In the genomic region with DNA sequence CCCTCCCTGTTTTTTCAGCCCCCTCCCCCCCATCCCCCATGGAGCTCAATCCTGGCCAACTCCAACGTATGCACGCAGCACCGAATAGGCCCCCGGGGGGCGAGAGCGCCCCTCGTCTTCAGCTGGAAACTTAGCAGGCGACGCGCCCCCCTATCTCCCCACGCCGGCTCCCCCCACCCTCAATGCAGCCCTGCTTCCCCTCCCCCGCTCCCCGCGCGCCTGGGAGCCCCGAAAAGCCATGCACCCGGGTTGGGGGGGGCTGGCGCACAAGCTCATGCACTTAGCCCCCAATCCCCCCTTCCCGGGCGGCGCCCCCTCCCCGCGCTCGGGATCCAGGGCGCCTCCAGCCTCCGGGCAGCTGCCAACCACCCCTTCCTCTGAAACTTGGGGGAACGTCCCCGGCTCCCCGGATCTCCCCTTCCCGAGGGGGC, we compare ENCODE assay signal across 8 cellular contexts. TPM values are rescaled to one million over a fixed set of nuclear protein-coding genes. Genes with fewer than 3 reads are reported as not detected.
DNase-seq lines count a peak whose midpoint lies in the region; ATAC-seq and TF ChIP-seq lines count a peak whose summit lies in the region.

No MANE protein-coding gene starts in this region.

- POLR2A ChIA-PET in HCT116 (lab: Charles Lee) = no interaction called here

- H3K27me3 ChIP-seq in HCT116 (ENCODE audit: insufficient read depth, low read length) = no peaks in the 10 kb centered on the region
- H3K27me3 ChIP-seq in psoas muscle (ENCODE audit: insufficient read depth in 3 of 3, low read length in 2 of 3) = no peaks in the 10 kb centered on the region

- H3K9me3 ChIP-seq in HCT116 (ENCODE audit: control insufficient read depth in 1 of 2, insufficient read depth in 1 of 2, low read depth in 1 of 2, low read length in 2 of 2) (no peaks in the 10 kb centered on the region), psoas muscle (no peaks in the 10 kb centered on the region)

- H3K4me1 ChIP-seq in HCT116 (ENCODE audit: control insufficient read depth in 1 of 2, insufficient read depth in 2 of 2, low read length in 2 of 2) (peaks cover 29 to 40% of the 10 kb centered on the region in 2 experiments), psoas muscle (peaks cover 30% of the 10 kb centered on the region)

- ATAC-seq in HCT116 (no peak), psoas muscle (no peak), HG02588 (IDR thresholded peaks at IDR 0.05; ENCODE audit: unreplicated experiment) (no peak), HG02642 (IDR thresholded peaks at IDR 0.05; ENCODE audit: poor library complexity, unreplicated experiment) (no peak)

- no peak overlapping the region for H2AFZ ChIP-seq in HCT116 (ENCODE audit: low read depth, low read length, poor library complexity, severe bottlenecking)

- H3K4me3 ChIP-seq in HCT116 (replicated peaks in 1 of 2; ENCODE audit: low read depth in 1 of 2, low read length in 2 of 2) (peak overlapping the region; percentile 75 to 82), foreskin fibroblast (ENCODE audit: low read depth in 1 of 2, low read length in 2 of 2) (peak overlapping the region; percentile 66 to 81), psoas muscle (peak overlapping the region; percentile 87)

- RAD21 ChIA-PET in HCT116 (lab: Charles Lee; ENCODE audit: low non-redundant PET in 1 of 2, low total read pairs in 2 of 2, uncharacterized antibody in 2 of 2, unreplicated experiment in 2 of 2) = no interaction called here

- TF ChIP-seq CTCF in HCT116 (IDR thresholded peaks at IDR 0.05 in 2 of 3, conservative IDR thresholded peaks at IDR 0.05 in 1 of 3; ENCODE audit: borderline replicate concordance in 1 of 3, insufficient read depth in 1 of 3, low read depth in 2 of 3, low read length in 2 of 3) (no peak), foreskin fibroblast (IDR thresholded peaks at IDR 0.05; ENCODE audit: low read depth, low read length) (no peak), psoas muscle (IDR thresholded peaks at IDR 0.05) (no peak)

- 0 to 2% (median 1%) methylated on average over 20 to 31 of the region's 31 CpGs for WGBS in psoas muscle, 3 donors

- peaks cover 7% of the 10 kb centered on the region; the same call in 1 of the 2 replicates for H4K20me1 ChIP-seq in HCT116 (ENCODE audit: insufficient read depth)

- H3K27ac ChIP-seq in HCT116 (ENCODE audit: low read depth, low read length) (peak overlapping the region; percentile 78), psoas muscle (peak overlapping the region; percentile 86)

- TF ChIP-seq POLR2A in HCT116 (IDR thresholded peaks at IDR 0.05; ENCODE audit: borderline replicate concordance, extremely low read depth, insufficient read depth, insufficient read length) = no peak

- H3K9ac ChIP-seq in HCT116 (ENCODE audit: low read length) = peak overlapping the region; percentile 91

- peaks cover 40% of the 10 kb centered on the region for H3K79me2 ChIP-seq in HCT116 (ENCODE audit: insufficient read depth, low read length)

- DNase-seq in HCT116 (ENCODE audit: low read depth, low spot score) (no peak), foreskin fibroblast (no peak), psoas muscle (peak; percentile 67 to 81), NCI-H774 (lab: John Stamatoyannopoulos, UW) (no peak), AG20443 (ENCODE audit: low spot score) (no peak)
- DNase-seq in activated CD8-positive, alpha-beta memory T cell treated with anti-CD3 and anti-CD28 coated beads, Interleukin-2, amount 50 U/mL, for 4 hours = peak; percentile 70

- H3K36me3 ChIP-seq in HCT116 (ENCODE audit: control insufficient read depth in 1 of 2, insufficient read depth in 2 of 2, low read length in 2 of 2) (peaks cover 0 to 11% of the 10 kb centered on the region in 2 experiments; a peak in 1 of 4 replicates), psoas muscle (ENCODE audit: insufficient read depth in 1 of 2, low read depth in 1 of 2) (no peaks in the 10 kb centered on the region)

- TF ChIP-seq RAD21 in HCT116 (IDR thresholded peaks at IDR 0.05; ENCODE audit: low read depth) = no peak

- no peaks in the 10 kb centered on the region for H3K9me2 ChIP-seq in HCT116 (ENCODE audit: insufficient read depth)

- CTCF ChIA-PET in HCT116 (lab: Charles Lee) = no interaction called here

- BruUV-seq in HCT116 (replicated peaks; lab: Mats Ljungman, UMichigan) = no TSS peak

- intact Hi-C loops in HCT116 (cut with micrococcal nuclease) = loop anchor here (5.0 to 10.0 kb wide), 3 partner anchors 69 to 361 kb away; partner anchors contain the start of genes ANKRD24, PIP5K1C, SIRT6 and TJP3
- intact Hi-C loops in psoas muscle (cut with DNase I) = loop anchor here (5.0 kb wide), 2 partner anchors 46 to 56 kb away; partner anchors contain the start of gene MAP2K2 (in 1 of the 2)

- peak overlapping the region; percentile 89 for H3K4me2 ChIP-seq in HCT116 (ENCODE audit: low read length)

TF ChIP-seq in HCT116, 20 proteins besides CTCF, POLR2A, EP300 and RAD21 (continues in another document):
- no peak for TF ChIP-seq ZNF274 (IDR thresholded peaks at IDR 0.05; ENCODE audit: low read depth, low read length)
- no peak for TF ChIP-seq FOSL1 (IDR thresholded peaks at IDR 0.05; ENCODE audit: low read depth)
- no peak for TF ChIP-seq SP1 (IDR thresholded peaks at IDR 0.05; ENCODE audit: low read depth)
- no peak for TF ChIP-seq EZH2 (IDR thresholded peaks at IDR 0.05)
- TF ChIP-seq CEBPB (IDR thresholded peaks at IDR 0.05; ENCODE audit: low read depth) = no peak
- TF ChIP-seq YY1 (IDR thresholded peaks at IDR 0.05; ENCODE audit: extremely low read depth, insufficient replicate concordance, low read depth, low read length) = no peak
- TF ChIP-seq ZFX (IDR thresholded peaks at IDR 0.05) = no peak
- TF ChIP-seq POLR2AphosphoS5 (IDR thresholded peaks at IDR 0.05; ENCODE audit: low read depth, low read length) = no peak; the same call in 1 of the 2 replicates
- TF ChIP-seq MAX (IDR thresholded peaks at IDR 0.05) = no peak
- TF ChIP-seq, protein P1, sequence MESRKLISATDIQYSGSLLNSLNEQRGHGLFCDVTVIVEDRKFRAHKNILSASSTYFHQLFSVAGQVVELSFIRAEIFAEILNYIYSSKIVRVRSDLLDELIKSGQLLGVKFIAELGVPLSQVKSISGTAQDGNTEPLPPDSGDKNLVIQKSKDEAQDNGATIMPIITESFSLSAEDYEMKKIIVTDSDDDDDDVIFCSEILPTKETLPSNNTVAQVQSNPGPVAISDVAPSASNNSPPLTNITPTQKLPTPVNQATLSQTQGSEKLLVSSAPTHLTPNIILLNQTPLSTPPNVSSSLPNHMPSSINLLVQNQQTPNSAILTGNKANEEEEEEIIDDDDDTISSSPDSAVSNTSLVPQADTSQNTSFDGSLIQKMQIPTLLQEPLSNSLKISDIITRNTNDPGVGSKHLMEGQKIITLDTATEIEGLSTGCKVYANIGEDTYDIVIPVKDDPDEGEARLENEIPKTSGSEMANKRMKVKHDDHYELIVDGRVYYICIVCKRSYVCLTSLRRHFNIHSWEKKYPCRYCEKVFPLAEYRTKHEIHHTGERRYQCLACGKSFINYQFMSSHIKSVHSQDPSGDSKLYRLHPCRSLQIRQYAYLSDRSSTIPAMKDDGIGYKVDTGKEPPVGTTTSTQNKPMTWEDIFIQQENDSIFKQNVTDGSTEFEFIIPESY (IDR thresholded peaks at IDR 0.05; ENCODE audit: extremely low read depth, insufficient replicate concordance, low read length) = no peak
- no peak for TF ChIP-seq SIN3A (IDR thresholded peaks at IDR 0.05; ENCODE audit: low read depth)
- TF ChIP-seq ELF1 (IDR thresholded peaks at IDR 0.05; ENCODE audit: borderline replicate concordance, low read depth) = no peak
- TF ChIP-seq TCF7L2 (IDR thresholded peaks at IDR 0.05; ENCODE audit: borderline replicate concordance, extremely low read depth, insufficient read depth, insufficient read length) = no peak
- TF ChIP-seq CBX3 (IDR thresholded peaks at IDR 0.05; ENCODE audit: low read depth) = no peak
- TF ChIP-seq, protein P2, sequence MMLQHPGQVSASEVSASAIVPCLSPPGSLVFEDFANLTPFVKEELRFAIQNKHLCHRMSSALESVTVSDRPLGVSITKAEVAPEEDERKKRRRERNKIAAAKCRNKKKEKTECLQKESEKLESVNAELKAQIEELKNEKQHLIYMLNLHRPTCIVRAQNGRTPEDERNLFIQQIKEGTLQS (IDR thresholded peaks at IDR 0.05) = no peak
- no peak for TF ChIP-seq EGR1 (IDR thresholded peaks at IDR 0.05; ENCODE audit: low read depth)
- no peak for TF ChIP-seq JUND (IDR thresholded peaks at IDR 0.05)
- no peak for TF ChIP-seq EZH2phosphoT487 (IDR thresholded peaks at IDR 0.05; ENCODE audit: borderline replicate concordance)

RNA-seq across cellular contexts. Expression of gene ZBTB7A, which starts 0.5 kb away (rescaled TPM):
- total RNA-seq in HCT116 (2021; ENCODE audit: unreplicated experiment) (49.5 TPM), psoas muscle (10 to 100 TPM; 25.7 to 55.9 (median 45.7) TPM)
- 22.4 and 32.2 TPM in 2 replicates for polyA plus RNA-seq in HCT116 (2012)
- 10 to 100 TPM; 18.5 to 20.3 (median 20.0) TPM for polyA plus RNA-seq in psoas muscle

RNA-seq across cellular contexts. Expression of gene MAP2K2, which starts 57.7 kb away (rescaled TPM):
- 186 TPM for total RNA-seq in HCT116 (2021; ENCODE audit: unreplicated experiment)
- 181 and 187 TPM in 2 replicates for polyA plus RNA-seq in HCT116 (2012)
- 100 to 1,000 TPM; 136 to 192 (median 151) TPM for total RNA-seq in psoas muscle
- 100 to 1,000 TPM; 189 to 290 (median 207) TPM for polyA plus RNA-seq in psoas muscle

RNA-seq across cellular contexts. Expression of gene PIAS4, which starts 58.7 kb away (rescaled TPM):
- total RNA-seq in HCT116 (2021; ENCODE audit: unreplicated experiment) (28.4 TPM), psoas muscle (10 to 100 TPM; 14.6 to 27.2 (median 17.0) TPM)
- polyA plus RNA-seq in HCT116 (2012) = 15.6 and 19.9 TPM in 2 replicates
- 10 to 100 TPM; 12.7 to 21.8 (median 14.6) TPM for polyA plus RNA-seq in psoas muscle

Comparison
In these comparisons a context has a peak if more than half of its experiments do, and no peak if none do; other contexts are left out.
1. DNase-seq: peak in activated CD8-positive, alpha-beta memory T cell treated with anti-CD3 and anti-CD28 coated beads, Interleukin-2, amount 50 U/mL, for 4 hours (single experiment) and psoas muscle (2 of 2); none in HCT116 (single experiment), foreskin fibroblast (0 of 2), NCI-H774 (single experiment) and AG20443 (single experiment).
2. Peak in every context shown above with its lines, with median percentiles within 50 percentile points of each other: H3K4me3 ChIP-seq.